ENCODE assay signal across 19 cellular contexts in the genomic region with DNA sequence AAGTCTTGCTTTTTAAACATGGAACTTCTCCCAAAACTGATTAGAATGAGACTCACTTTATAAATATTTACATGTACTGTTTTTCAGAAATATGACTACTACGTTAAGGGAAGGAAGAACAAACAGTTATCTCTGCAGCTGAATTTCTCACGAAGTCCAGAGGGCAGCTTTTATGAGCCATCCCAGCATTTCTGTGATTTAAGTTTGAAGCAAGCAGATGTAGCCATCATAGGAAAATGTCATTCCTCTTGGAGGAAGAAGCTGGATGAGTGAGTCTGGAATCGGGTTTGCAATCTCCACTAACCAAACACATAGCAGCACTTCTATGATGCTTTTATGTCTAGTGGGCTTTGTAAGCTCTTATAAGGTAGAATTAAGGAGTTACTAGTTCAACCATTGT. TPM values are rescaled to one million over a fixed set of nuclear protein-coding genes. Genes with fewer than 3 reads are reported as not detected.
"Had no signal": no experiment of that assay in that cellular context is flagged by ENCODE, and none has a peak within 500 bp of the region (broad histone marks: within the 10 kb centered on the region; RNA-seq: fewer than 3 reads in every experiment).

No MANE protein-coding gene starts in this region.

- H3K9me3 ChIP-seq: esophagus squamous epithelium, left ventricle myocardium inferior, lower lobe of right lung, pancreas had no signal

- H3K36me3 ChIP-seq: esophagus squamous epithelium, left ventricle myocardium inferior, lower lobe of right lung, neural progenitor cell, pancreas had no signal

- FAIRE-seq: colon, kidney, pancreas, small intestine, urothelium cell line had no signal

- ATAC-seq: effector memory CD8-positive, alpha-beta T cell; left cardiac atrium; lower lobe of right lung; natural killer cell treated with Interleukin-12 subunit alpha and Interleukin-12 subunit beta and Interleukin-15 and Interleukin-18, amount 100 ng/mL, for 72 hours; pancreas; right cardiac atrium had no signal

- H3K4me1 ChIP-seq: esophagus squamous epithelium, left ventricle myocardium inferior, lower lobe of right lung, neural progenitor cell, pancreas had no signal

- H3K4me2 ChIP-seq: neural progenitor cell had no signal

- H3K27ac ChIP-seq: esophagus squamous epithelium, left ventricle myocardium inferior, lower lobe of right lung, neural progenitor cell, pancreas had no signal

- H3K4me3 ChIP-seq: esophagus squamous epithelium, left ventricle myocardium inferior, lower lobe of right lung, neural progenitor cell, pancreas had no signal

- DNase-seq: effector memory CD8-positive, alpha-beta T cell; esophagus squamous epithelium; kidney; left cardiac atrium; left ventricle myocardium inferior; lower lobe of right lung; midbrain; nucleus accumbens; pancreas; right cardiac atrium; small intestine; stimulated activated CD4-positive, alpha-beta T cell treated with anti-CD3 and anti-CD28 coated beads, Interleukin-12 subunit alpha, Interleukin-12 subunit beta, amount 100 ng/mL, for 4 hours; stimulated activated naive CD4-positive, alpha-beta T cell treated with Interleukin-2 at 50 U/mL for 16 hours; trophoblast cell had no signal

- H2AFZ ChIP-seq: neural progenitor cell had no signal

RNA-seq across cellular contexts. Expression of gene SCN11A, which starts 53.7 kb away (rescaled TPM):
- total RNA-seq: epithelial cell of proximal tubule, left cardiac atrium had no signal
